ENCODE assay signal across 8 cellular contexts in the genomic region with DNA sequence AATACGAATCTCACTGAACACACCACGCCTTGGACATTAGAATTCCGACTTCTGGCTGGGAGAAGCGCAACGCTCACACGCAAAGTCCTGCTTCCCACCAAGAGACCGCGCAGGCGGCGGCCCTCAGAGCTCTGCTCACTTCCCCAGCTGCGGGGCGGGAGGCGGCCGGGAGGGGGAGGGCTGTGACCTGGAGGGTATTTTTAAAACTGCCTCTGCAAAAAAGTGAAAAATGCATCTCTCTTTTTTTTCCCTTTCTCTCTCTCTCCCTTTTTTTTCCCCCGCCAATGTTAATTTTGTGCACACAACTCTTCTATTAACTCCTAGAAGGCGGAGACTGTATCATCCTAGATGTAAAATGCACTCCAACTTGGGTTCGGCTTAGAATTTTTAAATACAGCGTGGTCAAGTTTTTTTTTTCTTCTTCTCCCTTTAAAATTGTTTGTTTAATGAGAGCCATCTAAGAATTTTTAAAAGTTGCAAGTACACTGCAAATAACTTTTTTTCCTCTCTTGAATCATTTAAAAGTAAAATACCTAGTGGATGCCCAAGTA.
DNase-seq lines count a peak whose midpoint lies in the region; ATAC-seq and TF ChIP-seq lines count a peak whose summit lies in the region.

No MANE protein-coding gene starts in this region.

- H3K4me3 Mint-ChIP-seq in CD4-positive, alpha-beta T cell, result peak overlapping the region; percentile 98
- H3K4me3 Mint-ChIP-seq in activated CD4-positive, alpha-beta memory T cell treated with anti-CD3 and anti-CD28 coated beads, Interleukin-2, amount 10 ng/mL, durations not matched to agents 7 days and 5 days, result peak overlapping the region; percentile 83

- CTCF ChIA-PET in CD4-positive, alpha-beta T cell (lab: Charles Lee), result interaction anchor here (0.7 to 1.8 kb wide), 6 partner anchors 64 to 153 kb away, joined by 3 to 7 read pairs (median 4); a partner anchor contains a TSS
- CTCF ChIA-PET in activated CD4-positive, alpha-beta memory T cell treated with anti-CD3 and anti-CD28 coated beads, Interleukin-2, amount 10 ng/mL, durations not matched to agents 7 days and 5 days (lab: Charles Lee), result interaction anchor here (0.8 to 3.7 kb wide), 13 partner anchors 12 to 367 kb away, joined by 3 to 17 read pairs (median 4); a partner anchor contains a TSS

- peak overlapping the region; percentile 100 for H3K27ac Mint-ChIP-seq in CD4-positive, alpha-beta T cell
- H3K27ac Mint-ChIP-seq in activated CD4-positive, alpha-beta memory T cell treated with anti-CD3 and anti-CD28 coated beads, Interleukin-2, amount 10 ng/mL, durations not matched to agents 7 days and 5 days, result peak overlapping the region; percentile 97

- H3K27ac ChIP-seq in CD4-positive, alpha-beta T cell (ENCODE audit: low read depth, low read length), result peak overlapping the region; percentile 82

- H3K9me3 ChIP-seq in CD4-positive, alpha-beta T cell (ENCODE audit: control insufficient read depth, low read length), result peaks cover 5% of the 10 kb centered on the region

- TF ChIP-seq CTCF in CD4-positive, alpha-beta T cell (IDR thresholded peaks at IDR 0.05), result no peak
- peak; percentile 19 for TF ChIP-seq CTCF in retinal pigment epithelial cell (conservative IDR thresholded peaks at IDR 0.05; ENCODE audit: low read depth, low read length)

- H3K4me1 Mint-ChIP-seq in CD4-positive, alpha-beta T cell (ENCODE audit: low read depth), result peaks cover 45% of the 10 kb centered on the region
- peaks cover 34% of the 10 kb centered on the region for H3K4me1 Mint-ChIP-seq in activated CD4-positive, alpha-beta memory T cell treated with anti-CD3 and anti-CD28 coated beads, Interleukin-2, amount 10 ng/mL, durations not matched to agents 7 days and 5 days

- no peaks in the 10 kb centered on the region for H3K27me3 ChIP-seq in CD4-positive, alpha-beta T cell (ENCODE audit: control insufficient read depth, insufficient read depth, low read length)

- peak overlapping the region; percentile 77 for H3K4me3 ChIP-seq in retinal pigment epithelial cell (ENCODE audit: low read length)

- POLR2A ChIA-PET in CD4-positive, alpha-beta T cell (lab: Charles Lee), result interaction anchor here (0.9 to 1.2 kb wide), 4 partner anchors 65 to 265 kb away, joined by 3 to 6 read pairs (median 4); a partner anchor contains a TSS
- POLR2A ChIA-PET in activated CD4-positive, alpha-beta memory T cell treated with anti-CD3 and anti-CD28 coated beads, Interleukin-2, amount 10 ng/mL, durations not matched to agents 7 days and 5 days (lab: Charles Lee), result interaction anchor here (0.6 to 3.2 kb wide), 9 partner anchors 32 to 373 kb away, joined by 3 to 29 read pairs (median 4); a partner anchor contains a TSS

- no peak for DNase-seq in CD4-positive, alpha-beta T cell
- no peak for DNase-seq in activated CD4-positive, alpha-beta memory T cell treated with anti-CD3 and anti-CD28 coated beads, Interleukin-2, amount 10 ng/mL, durations not matched to agents 7 days and 5 days
- DNase-seq in Right ventricle myocardium superior (peak; percentile 82), retinal pigment epithelial cell (ENCODE audit: low read depth) (no peak), NAMALWA (ENCODE audit: low spot score) (no peak), superior temporal gyrus (ENCODE audit: extremely low spot score) (no peak)

- H3K27me3 Mint-ChIP-seq in CD4-positive, alpha-beta T cell, result peaks cover 18% of the 10 kb centered on the region
- peaks cover 1% of the 10 kb centered on the region for H3K27me3 Mint-ChIP-seq in activated CD4-positive, alpha-beta memory T cell treated with anti-CD3 and anti-CD28 coated beads, Interleukin-2, amount 10 ng/mL, durations not matched to agents 7 days and 5 days

- intact Hi-C loops in CD4-positive, alpha-beta T cell (cut with DNase I, micrococcal nuclease), result loop anchor here (1.0 to 10.0 kb wide), 11 partner anchors 65 to 762 kb away; a partner anchor contains a TSS
- intact Hi-C loops in Right ventricle myocardium superior (cut with DNase I), result loop anchor here (2.0 to 5.0 kb wide), 3 partner anchors 66 to 112 kb away; a partner anchor contains a TSS

- peak; percentile 35 for ATAC-seq in CD4-positive, alpha-beta T cell (ENCODE audit: poor library complexity)
- peak; percentile 58 for ATAC-seq in GM19395 (IDR thresholded peaks at IDR 0.05; ENCODE audit: unreplicated experiment)
- peak; percentile 43 for ATAC-seq in HG03342 (IDR thresholded peaks at IDR 0.05; ENCODE audit: unreplicated experiment)
- peak; percentile 79 for ATAC-seq in Right ventricle myocardium superior (ENCODE audit: poor library complexity)

- peaks cover 22% of the 10 kb centered on the region for H3K36me3 Mint-ChIP-seq in CD4-positive, alpha-beta T cell (ENCODE audit: low read depth)
- peaks cover 7% of the 10 kb centered on the region for H3K36me3 Mint-ChIP-seq in activated CD4-positive, alpha-beta memory T cell treated with anti-CD3 and anti-CD28 coated beads, Interleukin-2, amount 10 ng/mL, durations not matched to agents 7 days and 5 days (ENCODE audit: low read depth)

- peaks cover 2% of the 10 kb centered on the region for H3K9me3 Mint-ChIP-seq in CD4-positive, alpha-beta T cell
- peaks cover 5% of the 10 kb centered on the region for H3K9me3 Mint-ChIP-seq in activated CD4-positive, alpha-beta memory T cell treated with anti-CD3 and anti-CD28 coated beads, Interleukin-2, amount 10 ng/mL, durations not matched to agents 7 days and 5 days
